Comparison of ENCODE assay signal across 14 cellular contexts in genomic region chr4:88673886-88674285, GRCh38. TPM values are rescaled to one million over a fixed set of nuclear protein-coding genes. Genes with fewer than 3 reads are reported as not detected.
A peak's percentile ranks its signal among the peaks of the same experiment; 100 is the strongest.
DNase-seq lines count a peak whose midpoint lies in the region; ATAC-seq and TF ChIP-seq lines count a peak whose summit lies in the region.
"Had no signal": no experiment of that assay in that cellular context is flagged by ENCODE, and none has a peak within 500 bp of the region (broad histone marks: within the 10 kb centered on the region; RNA-seq: fewer than 3 reads in every experiment).

No MANE protein-coding gene starts in this region.

- no peaks in the 10 kb centered on the region for H4K20me1 ChIP-seq in H9 (ENCODE audit: control insufficient read depth, insufficient read depth, insufficient read length)
- no peaks in the 10 kb centered on the region for H4K20me1 ChIP-seq in osteoblast (ENCODE audit: insufficient read depth, low read length)

- H4K5ac ChIP-seq in H9 (ENCODE audit: insufficient read length, low read depth, low read length) = no peak overlapping the region

- no peaks in the 10 kb centered on the region for H3K27me3 Mint-ChIP-seq in H9 (ENCODE audit: low read depth)
- H3K27me3 Mint-ChIP-seq in glutamatergic neuron (ENCODE audit: unreplicated experiment) = peaks cover 3% of the 10 kb centered on the region
- H3K27me3 Mint-ChIP-seq: B cell; CD4-positive, alpha-beta T cell had no signal

- H3K4me2 ChIP-seq in H9 (ENCODE audit: insufficient read depth, insufficient read length, low read length) (no peak overlapping the region), osteoblast (ENCODE audit: insufficient read depth, low read length) (no peak overlapping the region)

- no peak overlapping the region for H3K56ac ChIP-seq in H9 (ENCODE audit: insufficient read length, low read depth, low read length)

- H2BK12ac ChIP-seq in H9 (ENCODE audit: insufficient read length, low read depth, low read length) = no peak overlapping the region

- DNase-seq in D341Med (ENCODE audit: low spot score) (peak; percentile 22), H9 (no peak), glutamatergic neuron (no peak), osteoblast (ENCODE audit: insufficient read length, low spot score, missing footprints) (no peak), Peyer's patch (no peak), foreskin keratinocyte (no peak)
- DNase-seq: C1 segment of cervical spinal cord; CD4-positive, alpha-beta T cell; DND-41; GDM1; KBM-7 had no signal

- H3K4me1 ChIP-seq in H9 (ENCODE audit: insufficient read depth, low read length) (no peaks in the 10 kb centered on the region), osteoblast (ENCODE audit: insufficient read depth, low read length) (peaks cover 13% of the 10 kb centered on the region), Peyer's patch (no peaks in the 10 kb centered on the region), foreskin keratinocyte (no peaks in the 10 kb centered on the region)

- no peak overlapping the region for H4K91ac ChIP-seq in H9 (ENCODE audit: insufficient read length, low read depth, low read length)

- H3K23me2 ChIP-seq in H9 (ENCODE audit: insufficient read length, low read depth, low read length, poor library complexity, severe bottlenecking) = no peaks in the 10 kb centered on the region

- H3K4me3 Mint-ChIP-seq in H9 (no peak overlapping the region), glutamatergic neuron (ENCODE audit: unreplicated experiment) (no peak overlapping the region)
- H3K4me3 Mint-ChIP-seq: B cell; CD4-positive, alpha-beta T cell had no signal

- no peak overlapping the region for H2AK5ac ChIP-seq in H9 (ENCODE audit: insufficient read length, low read length)

- H3K36me3 ChIP-seq in osteoblast (ENCODE audit: insufficient read depth, low read length) = no peaks in the 10 kb centered on the region
- peaks cover 0 to 54% (median 0%) of the 10 kb centered on the region in 3 donors for H3K36me3 ChIP-seq in Peyer's patch

- H2BK15ac ChIP-seq in H9 (ENCODE audit: low read depth, low read length) = no peak overlapping the region

- H3K4me3 ChIP-seq in osteoblast (ENCODE audit: insufficient read depth, low read length) (no peak overlapping the region), Peyer's patch (no peak overlapping the region)

- H3K27ac ChIP-seq in H9 (ENCODE audit: insufficient read length, low read depth, low read length) (no peak overlapping the region), osteoblast (ENCODE audit: low read depth, low read length) (peak overlapping the region; percentile 10), Peyer's patch (no peak overlapping the region), foreskin keratinocyte (no peak overlapping the region)

- no peak overlapping the region for H2AFZ ChIP-seq in H9 (ENCODE audit: low read length)
- H2AFZ ChIP-seq in osteoblast (ENCODE audit: low read length) = no peak overlapping the region

- H3T11ph ChIP-seq in H9 (ENCODE audit: low read length) = no peak overlapping the region

- WGBS in H9 (ENCODE audit: extremely low coverage, insufficient read length, low lambda C conversion rate) = no CpG with 5 or more reads among the region's 2 CpGs

- H3K9me3 Mint-ChIP-seq in H9 (no peaks in the 10 kb centered on the region), glutamatergic neuron (ENCODE audit: unreplicated experiment) (peaks cover 8% of the 10 kb centered on the region)
- H3K9me3 Mint-ChIP-seq: CD4-positive, alpha-beta T cell had no signal

- no peak overlapping the region for H2BK120ac ChIP-seq in H9 (ENCODE audit: low read depth, low read length, poor library complexity, severe bottlenecking)

- H3K4ac ChIP-seq in H9 (ENCODE audit: low read depth, low read length) = no peak overlapping the region

- no peak overlapping the region for H2BK20ac ChIP-seq in H9 (ENCODE audit: low read depth, low read length, poor library complexity, severe bottlenecking)

- no peak for ATAC-seq in foreskin keratinocyte
- ATAC-seq in HG03045 (IDR thresholded peaks at IDR 0.05; ENCODE audit: unreplicated experiment) = no peak

- peaks cover 4 to 7% of the 10 kb centered on the region in 2 experiments; a peak in 3 of 4 replicates for H3K4me1 Mint-ChIP-seq in H9
- peaks cover 11% of the 10 kb centered on the region for H3K4me1 Mint-ChIP-seq in glutamatergic neuron (ENCODE audit: low read depth, unreplicated experiment)
- H3K4me1 Mint-ChIP-seq: B cell had no signal

- TF ChIP-seq POLR2A in Peyer's patch (IDR thresholded peaks at IDR 0.05) = no peak

- H3K79me2 ChIP-seq in H9 (ENCODE audit: insufficient read depth, low read length) = no peaks in the 10 kb centered on the region
- H3K79me2 ChIP-seq in osteoblast (ENCODE audit: insufficient read depth, low read length) = no peaks in the 10 kb centered on the region

- no peak overlapping the region for H4K8ac ChIP-seq in H9 (replicated peaks; ENCODE audit: insufficient read length, low read depth, low read length)

- H3K9ac ChIP-seq in H9 (ENCODE audit: extremely low read depth, insufficient read length, low read length) = no peak overlapping the region

- TF ChIP-seq CTCF in H9 (conservative IDR thresholded peaks at IDR 0.05) (no peak), glutamatergic neuron (IDR thresholded peaks at IDR 0.05; ENCODE audit: partially characterized antibody, unreplicated experiment) (no peak), osteoblast (IDR thresholded peaks at IDR 0.05; ENCODE audit: extremely low read depth, low read depth, low read length) (no peak), Peyer's patch (IDR thresholded peaks at IDR 0.05) (no peak), foreskin keratinocyte (conservative IDR thresholded peaks at IDR 0.05) (no peak)

- H3K27me3 ChIP-seq in H9 (ENCODE audit: insufficient read depth, low read length) (no peaks in the 10 kb centered on the region), osteoblast (ENCODE audit: insufficient read depth, low read length) (no peaks in the 10 kb centered on the region), Peyer's patch (no peaks in the 10 kb centered on the region), foreskin keratinocyte (no peaks in the 10 kb centered on the region)

- no peaks in the 10 kb centered on the region for H3K36me3 Mint-ChIP-seq in H9 (ENCODE audit: insufficient read depth in 1 of 3, low read depth in 3 of 3)
- no peaks in the 10 kb centered on the region for H3K36me3 Mint-ChIP-seq in glutamatergic neuron (ENCODE audit: unreplicated experiment)

- H3K27ac Mint-ChIP-seq in H9 = peak overlapping the region in 2 of 3 experiments; percentile 50 to 92; a peak in 2 of 7 replicates
- H3K27ac Mint-ChIP-seq in glutamatergic neuron (ENCODE audit: unreplicated experiment) = peak overlapping the region; percentile 2
- H3K27ac Mint-ChIP-seq: B cell; CD4-positive, alpha-beta T cell had no signal

- no peak overlapping the region for H3K18ac ChIP-seq in H9 (ENCODE audit: insufficient read length, low read depth, low read length)

- no peak overlapping the region for H2BK5ac ChIP-seq in H9 (ENCODE audit: insufficient read length, low read length)

- H3K79me1 ChIP-seq in H9 (ENCODE audit: insufficient read depth, low read depth, low read length, poor library complexity, severe bottlenecking) = no peaks in the 10 kb centered on the region

- H3K9me3 ChIP-seq in H9 (ENCODE audit: control insufficient read depth, low read depth, low read length) = no peaks in the 10 kb centered on the region
- no peaks in the 10 kb centered on the region for H3K9me3 ChIP-seq in osteoblast (ENCODE audit: low read depth, low read length)
- no peaks in the 10 kb centered on the region for H3K9me3 ChIP-seq in Peyer's patch

- no peak overlapping the region for H3K14ac ChIP-seq in H9 (ENCODE audit: insufficient read depth, low read length)

- no peak overlapping the region for H3K23ac ChIP-seq in H9 (ENCODE audit: insufficient read length, low read depth, low read length)

RNA-seq across cellular contexts. Expression of gene NAP1L5, which starts 23.7 kb away (rescaled TPM):
- 2.1 and 2.2 TPM in 2 replicates for total RNA-seq in H9 (2021)
- 20.9 TPM for total RNA-seq in glutamatergic neuron (ENCODE audit: unreplicated experiment)
- 2.9 and 5.1 TPM in 2 replicates for total RNA-seq in osteoblast
- total RNA-seq in Peyer's patch = 1 to 10 TPM in 1 of 4 donors, under 1 TPM in 1, not detected in 2; 0.85 to 2.3 TPM
- total RNA-seq in foreskin keratinocyte = 0.88 and 1.3 TPM in 2 replicates
- polyA plus RNA-seq in foreskin keratinocyte = 0.49 and 1.0 TPM in 2 replicates
- total RNA-seq: H4 had no signal
